In the genomic region with DNA sequence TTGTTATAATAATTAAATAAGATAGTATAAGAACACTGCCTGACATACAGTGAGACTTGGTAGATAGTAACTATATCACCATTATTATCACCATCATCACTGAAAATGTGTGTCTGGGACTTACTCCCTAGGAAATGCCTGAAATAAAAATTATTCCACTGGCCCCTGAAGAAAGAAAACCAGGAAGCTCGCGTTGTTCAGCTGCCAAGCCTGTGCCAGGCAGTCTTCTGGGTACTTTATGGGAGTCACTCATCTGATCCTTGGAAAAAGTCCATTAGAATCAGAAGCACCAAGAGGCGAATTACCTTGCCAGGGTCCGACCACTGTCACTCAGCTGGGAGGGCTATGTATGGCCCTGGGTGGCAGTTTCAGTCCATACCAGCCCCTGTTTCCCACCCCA, we compare ENCODE assay signal across 22 cellular contexts.
DNase-seq lines count a peak whose midpoint lies in the region; ATAC-seq, FAIRE-seq and TF ChIP-seq lines count a peak whose summit lies in the region.
"Had no signal": no experiment of that assay in that cellular context is flagged by ENCODE, and none has a peak within 500 bp of the region (broad histone marks: within the 10 kb centered on the region; RNA-seq: fewer than 3 reads in every experiment).

No MANE protein-coding gene starts in this region.

- H3K4me3 ChIP-seq in mucosa of rectum (ENCODE audit: low read length in 2 of 2) (peak overlapping the region in 1 of 2 donors; percentile 53), stomach (no peak overlapping the region), GM23248 (no peak overlapping the region)
- H3K4me3 ChIP-seq: GM23338, K562 had no signal

- intact Hi-C loops in left colon (cut with DNase I, micrococcal nuclease), result no loop called here
- intact Hi-C loops in stomach (cut with DNase I; ENCODE audit: low total_unique reads), result no loop called here

- H3K36me3 Mint-ChIP-seq in endothelial cell (ENCODE audit: low read depth, unreplicated experiment), result no peaks in the 10 kb centered on the region
- H3K36me3 Mint-ChIP-seq: CD14-positive monocyte had no signal

- no peaks in the 10 kb centered on the region for H3K79me2 ChIP-seq in GM23248 (ENCODE audit: insufficient read depth)

- no peak overlapping the region for H3K27ac Mint-ChIP-seq in endothelial cell (ENCODE audit: unreplicated experiment)
- H3K27ac Mint-ChIP-seq: CD14-positive monocyte, GM23338 had no signal

- WGBS in stomach, 5 donors, result 30 to 70% (median 53%) methylated on average over 4 of the region's 4 CpGs
- 96 to 99% methylated on average over 4 of the region's 4 CpGs for WGBS in GM23248 (ENCODE audit: low coverage in 1 of 2, low lambda C conversion rate in 2 of 2, missing lambda C conversion rate in 2 of 2), 2 experiments

- no peaks in the 10 kb centered on the region for H3K9me3 Mint-ChIP-seq in endothelial cell (ENCODE audit: unreplicated experiment)
- H3K9me3 Mint-ChIP-seq: GM23338 had no signal

- peak; percentile 15 for FAIRE-seq in RCC 7860 (lab: Jason Lieb, UNC)
- FAIRE-seq: K562 had no signal

- H3K4me1 ChIP-seq in mucosa of rectum (ENCODE audit: control insufficient read depth in 2 of 2, insufficient read depth in 2 of 2, low read length in 2 of 2) (peaks cover 32 to 49% of the 10 kb centered on the region in 2 donors), stomach (peaks cover 0 to 28% (median 13%) of the 10 kb centered on the region in 4 donors), GM23248 (ENCODE audit: insufficient read depth) (peaks cover 24% of the 10 kb centered on the region)

- H3F3A ChIP-seq in GM23248 (ENCODE audit: insufficient read depth), result peaks cover 28% of the 10 kb centered on the region

- H3K36me3 ChIP-seq in mucosa of rectum (ENCODE audit: control insufficient read depth in 2 of 2, insufficient read depth in 2 of 2, low read length in 2 of 2), result peaks cover 3 to 6% of the 10 kb centered on the region in 2 donors
- H3K36me3 ChIP-seq in stomach, result peaks cover 0 to 16% (median 12%) of the 10 kb centered on the region in 4 donors
- no peaks in the 10 kb centered on the region; the same call in 1 of the 2 replicates for H3K36me3 ChIP-seq in GM23248 (ENCODE audit: low read depth)

- H3K9ac ChIP-seq in mucosa of rectum (ENCODE audit: low read depth in 1 of 2, low read length in 2 of 2) (peak overlapping the region in 1 of 2 donors; percentile 57), GM23248 (no peak overlapping the region)
- H3K9ac ChIP-seq: SK-N-SH had no signal

- no peak overlapping the region for H3K4me3 Mint-ChIP-seq in endothelial cell (ENCODE audit: unreplicated experiment)
- H3K4me3 Mint-ChIP-seq: CD14-positive monocyte, GM23338 had no signal

- H3K27me3 ChIP-seq in mucosa of rectum (ENCODE audit: control insufficient read depth in 2 of 2, insufficient read depth in 2 of 2, low read length in 2 of 2) (no peaks in the 10 kb centered on the region), stomach (no peaks in the 10 kb centered on the region), GM23248 (replicated peaks; ENCODE audit: insufficient read depth) (no peaks in the 10 kb centered on the region)

- in situ Hi-C loops in GM23248 (cut with MboI), result no loop called here

- TF ChIP-seq CTCF in stomach (IDR thresholded peaks at IDR 0.05) (no peak), endothelial cell (IDR thresholded peaks at IDR 0.05; ENCODE audit: unreplicated experiment) (no peak)

- DNase-seq in RCC 7860 (ENCODE audit: low spot score), result peak; percentile 10
- peak; percentile 44 to 62 for DNase-seq in left colon
- DNase-seq in stomach, result peak; percentile 32
- DNase-seq in endothelial cell (ENCODE audit: low spot score), result no peak
- no peak for DNase-seq in NCI-H345 treated with DMSO at 0.1 percent for 48 hours (lab: John Stamatoyannopoulos, UW; ENCODE audit: unreplicated experiment)
- DNase-seq in GM23248, result no peak
- DNase-seq: AML-193, GDM1, HCEC 1CT, NCI-H1092 treated with DMSO at 0.1 percent for 48 hours, NCI-H1694 treated with DMSO at 0.1 percent for 48 hours, NCI-H510A treated with DMSO at 0.1 percent for 48 hours, NCI-H774, OCI-M1, RPMI8226, SHP77 treated with DMSO at 0.1 percent for 48 hours, SK-N-SH had no signal

- H3K9me2 ChIP-seq in GM23248 (ENCODE audit: insufficient read depth), result no peaks in the 10 kb centered on the region
- H3K9me2 ChIP-seq: SK-N-SH had no signal

- TF ChIP-seq POLR2A in stomach (IDR thresholded peaks at IDR 0.05), result no peak

- no peaks in the 10 kb centered on the region for H4K20me1 ChIP-seq in GM23248 (ENCODE audit: insufficient read depth)

- H3K4me2 ChIP-seq in GM23248 (ENCODE audit: unreplicated experiment), result no peak overlapping the region
- H3K4me2 ChIP-seq: GM23338, SK-N-SH had no signal

- H3K9me3 ChIP-seq in mucosa of rectum (ENCODE audit: control insufficient read depth in 2 of 2, low read length in 2 of 2) (no peaks in the 10 kb centered on the region), stomach (no peaks in the 10 kb centered on the region), GM23248 (ENCODE audit: low read depth) (no peaks in the 10 kb centered on the region)
- H3K9me3 ChIP-seq: SK-N-SH had no signal

- no peak overlapping the region for H2AFZ ChIP-seq in GM23248
- H2AFZ ChIP-seq: GM23338 had no signal

- ATAC-seq in left colon (peak; percentile 58), HG03139 (IDR thresholded peaks at IDR 0.05; ENCODE audit: unreplicated experiment) (no peak)
- ATAC-seq: GM23338, K562 had no signal

- TF ChIP-seq EP300 in stomach (IDR thresholded peaks at IDR 0.05), result no peak

- H3K27ac ChIP-seq in mucosa of rectum (ENCODE audit: low read depth in 2 of 2, low read length in 2 of 2), result peak overlapping the region; percentile 89 to 93
- H3K27ac ChIP-seq in stomach, result peak overlapping the region; percentile 61 to 88 (median 79)
- H3K27ac ChIP-seq in GM23248, result no peak overlapping the region

- H3K27me3 Mint-ChIP-seq in endothelial cell (ENCODE audit: unreplicated experiment), result no peaks in the 10 kb centered on the region

- peaks cover 5% of the 10 kb centered on the region for H3K4me1 Mint-ChIP-seq in endothelial cell (ENCODE audit: unreplicated experiment)
- H3K4me1 Mint-ChIP-seq: CD14-positive monocyte had no signal

Comparison
In these comparisons a context has a peak if more than half of its experiments do, and no peak if none do; other contexts are left out.
1. DNase-seq: peak in RCC 7860 (single experiment), left colon (2 of 2) and stomach (single experiment); none in endothelial cell (single experiment), NCI-H345 treated with DMSO at 0.1 percent for 48 hours (single experiment) and GM23248 (single experiment).